Comparison of ENCODE assay signal across 1 cellular context in genomic region chr4:158282252-158282651, GRCh38.
A peak's percentile ranks its signal among the peaks of the same experiment; 100 is the strongest.
TF ChIP-seq lines count a peak whose summit lies in the region.

No MANE protein-coding gene starts in this region.

TF ChIP-seq in K562, 482 proteins besides CTCF, POLR2A, EP300 and RAD21 (continued from another document and continues in another):
- TF ChIP-seq, protein P1, sequence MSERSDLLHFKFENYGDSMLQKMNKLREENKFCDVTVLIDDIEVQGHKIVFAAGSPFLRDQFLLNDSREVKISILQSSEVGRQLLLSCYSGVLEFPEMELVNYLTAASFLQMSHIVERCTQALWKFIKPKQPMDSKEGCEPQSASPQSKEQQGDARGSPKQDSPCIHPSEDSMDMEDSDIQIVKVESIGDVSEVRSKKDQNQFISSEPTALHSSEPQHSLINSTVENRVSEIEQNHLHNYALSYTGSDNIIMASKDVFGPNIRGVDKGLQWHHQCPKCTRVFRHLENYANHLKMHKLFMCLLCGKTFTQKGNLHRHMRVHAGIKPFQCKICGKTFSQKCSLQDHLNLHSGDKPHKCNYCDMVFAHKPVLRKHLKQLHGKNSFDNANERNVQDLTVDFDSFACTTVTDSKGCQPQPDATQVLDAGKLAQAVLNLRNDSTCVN (CRISPR knock-in tag; IDR thresholded peaks at IDR 0.05): no peak
- no peak for TF ChIP-seq FOXJ2 (tag; IDR thresholded peaks at IDR 0.05)
- no peak for TF ChIP-seq HMG20B (CRISPR knock-in tag; IDR thresholded peaks at IDR 0.05)
- no peak for TF ChIP-seq ATF1 (CRISPR knock-in tag; IDR thresholded peaks at IDR 0.05)
- TF ChIP-seq ATF1 (tag; IDR thresholded peaks at IDR 0.05): peak; percentile 59
- peak; percentile 61 for TF ChIP-seq ZNF584 (CRISPR knock-in tag; IDR thresholded peaks at IDR 0.05; ENCODE audit: low read depth)
- peak; percentile 73 for TF ChIP-seq MYC (IDR thresholded peaks at IDR 0.05; ENCODE audit: low read depth, low read length)
- TF ChIP-seq MYC (CRISPR knock-in tag; IDR thresholded peaks at IDR 0.05; ENCODE audit: borderline replicate concordance, low read depth): no peak
- TF ChIP-seq PRDM10 (IDR thresholded peaks at IDR 0.05; ENCODE audit: partially characterized antibody): peak; percentile 7
- peak; percentile 68; the same call in 1 of the 2 replicates for TF ChIP-seq KLF6 (CRISPR knock-in tag; IDR thresholded peaks at IDR 0.05; ENCODE audit: borderline replicate concordance)
- no peak for TF ChIP-seq ZNF316 (IDR thresholded peaks at IDR 0.05)
- 0 out of 2 replicates have a peak, but pooled peaks have one; percentile 43 for TF ChIP-seq ZNF79 (CRISPR knock-in tag; IDR thresholded peaks at IDR 0.05; ENCODE audit: low read depth)
- TF ChIP-seq, protein P2, sequence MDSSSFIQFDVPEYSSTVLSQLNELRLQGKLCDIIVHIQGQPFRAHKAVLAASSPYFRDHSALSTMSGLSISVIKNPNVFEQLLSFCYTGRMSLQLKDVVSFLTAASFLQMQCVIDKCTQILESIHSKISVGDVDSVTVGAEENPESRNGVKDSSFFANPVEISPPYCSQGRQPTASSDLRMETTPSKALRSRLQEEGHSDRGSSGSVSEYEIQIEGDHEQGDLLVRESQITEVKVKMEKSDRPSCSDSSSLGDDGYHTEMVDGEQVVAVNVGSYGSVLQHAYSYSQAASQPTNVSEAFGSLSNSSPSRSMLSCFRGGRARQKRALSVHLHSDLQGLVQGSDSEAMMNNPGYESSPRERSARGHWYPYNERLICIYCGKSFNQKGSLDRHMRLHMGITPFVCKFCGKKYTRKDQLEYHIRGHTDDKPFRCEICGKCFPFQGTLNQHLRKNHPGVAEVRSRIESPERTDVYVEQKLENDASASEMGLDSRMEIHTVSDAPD (CRISPR knock-in tag; IDR thresholded peaks at IDR 0.05): 0 out of 2 replicates have a peak, but pooled peaks have one; percentile 13
- TF ChIP-seq TFAP4 (CRISPR knock-in tag; IDR thresholded peaks at IDR 0.05; ENCODE audit: borderline replicate concordance): no peak
- TF ChIP-seq U2AF2 (optimal IDR thresholded peaks at IDR 0.05; ENCODE audit: low read depth, low read length): no peak
- TF ChIP-seq BCOR (IDR thresholded peaks at IDR 0.05): no peak
- no peak for TF ChIP-seq CHD2 (IDR thresholded peaks at IDR 0.05; ENCODE audit: low read depth, low read length)
- no peak for TF ChIP-seq PTBP1 (IDR thresholded peaks at IDR 0.05; ENCODE audit: low read depth, low read length)
- no peak for TF ChIP-seq WHSC1 (IDR thresholded peaks at IDR 0.05; ENCODE audit: low read length)
- TF ChIP-seq NR1H2 (CRISPR knock-in tag; IDR thresholded peaks at IDR 0.05): no peak
- TF ChIP-seq E2F5 (CRISPR knock-in tag; IDR thresholded peaks at IDR 0.05): no peak
- TF ChIP-seq, protein P3, sequence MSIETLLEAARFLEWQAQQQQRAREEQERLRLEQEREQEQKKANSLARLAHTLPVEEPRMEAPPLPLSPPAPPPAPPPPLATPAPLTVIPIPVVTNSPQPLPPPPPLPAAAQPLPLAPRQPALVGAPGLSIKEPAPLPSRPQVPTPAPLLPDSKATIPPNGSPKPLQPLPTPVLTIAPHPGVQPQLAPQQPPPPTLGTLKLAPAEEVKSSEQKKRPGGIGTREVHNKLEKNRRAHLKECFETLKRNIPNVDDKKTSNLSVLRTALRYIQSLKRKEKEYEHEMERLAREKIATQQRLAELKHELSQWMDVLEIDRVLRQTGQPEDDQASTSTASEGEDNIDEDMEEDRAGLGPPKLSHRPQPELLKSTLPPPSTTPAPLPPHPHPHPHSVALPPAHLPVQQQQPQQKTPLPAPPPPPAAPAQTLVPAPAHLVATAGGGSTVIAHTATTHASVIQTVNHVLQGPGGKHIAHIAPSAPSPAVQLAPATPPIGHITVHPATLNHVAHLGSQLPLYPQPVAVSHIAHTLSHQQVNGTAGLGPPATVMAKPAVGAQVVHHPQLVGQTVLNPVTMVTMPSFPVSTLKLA (conservative IDR thresholded peaks at IDR 0.05): no peak
- no peak for TF ChIP-seq ZNF239 (CRISPR knock-in tag; IDR thresholded peaks at IDR 0.05)
- 0 out of 2 replicates have a peak, but pooled peaks have one; percentile 40 for TF ChIP-seq DDX20 (tag; IDR thresholded peaks at IDR 0.05; ENCODE audit: low read depth)
- TF ChIP-seq, protein P4, sequence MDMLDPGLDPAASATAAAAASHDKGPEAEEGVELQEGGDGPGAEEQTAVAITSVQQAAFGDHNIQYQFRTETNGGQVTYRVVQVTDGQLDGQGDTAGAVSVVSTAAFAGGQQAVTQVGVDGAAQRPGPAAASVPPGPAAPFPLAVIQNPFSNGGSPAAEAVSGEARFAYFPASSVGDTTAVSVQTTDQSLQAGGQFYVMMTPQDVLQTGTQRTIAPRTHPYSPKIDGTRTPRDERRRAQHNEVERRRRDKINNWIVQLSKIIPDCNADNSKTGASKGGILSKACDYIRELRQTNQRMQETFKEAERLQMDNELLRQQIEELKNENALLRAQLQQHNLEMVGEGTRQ (CRISPR knock-in tag; IDR thresholded peaks at IDR 0.05): no peak
- peak; percentile 61 for TF ChIP-seq JUND (IDR thresholded peaks at IDR 0.05; ENCODE audit: borderline replicate concordance, low read depth, low read length)
- peak; percentile 63; the same call in 1 of the 3 replicates for TF ChIP-seq JUND (tag; IDR thresholded peaks at IDR 0.05; ENCODE audit: borderline replicate concordance, low read depth, low read length)
- no peak for TF ChIP-seq CHCHD3 (CRISPR knock-in tag; IDR thresholded peaks at IDR 0.05)
- TF ChIP-seq SIRT6 (IDR thresholded peaks at IDR 0.05; ENCODE audit: low read depth, low read length): no peak
- no peak for TF ChIP-seq POLR2B (IDR thresholded peaks at IDR 0.05; ENCODE audit: low read depth, partially characterized antibody)
- TF ChIP-seq NCOA2 (IDR thresholded peaks at IDR 0.05; ENCODE audit: partially characterized antibody in 2 of 2): no peak
- TF ChIP-seq THRAP3 (IDR thresholded peaks at IDR 0.05; ENCODE audit: borderline replicate concordance): no peak
- TF ChIP-seq BCLAF1 (IDR thresholded peaks at IDR 0.05; ENCODE audit: borderline replicate concordance in 1 of 2, control insufficient read depth in 1 of 2, low read depth in 2 of 2, low read length in 1 of 2): no peak
- TF ChIP-seq ZNF165 (CRISPR knock-in tag; IDR thresholded peaks at IDR 0.05; ENCODE audit: borderline replicate concordance): no peak
- no peak for TF ChIP-seq KDM4B (IDR thresholded peaks at IDR 0.05; ENCODE audit: borderline replicate concordance in 2 of 2, low read depth in 1 of 2)
- TF ChIP-seq CEBPG (CRISPR knock-in tag; IDR thresholded peaks at IDR 0.05): peak; percentile 89
- peak; percentile 90 to 96 for TF ChIP-seq CEBPG (tag; conservative IDR thresholded peaks at IDR 0.05 in 1 of 2, IDR thresholded peaks at IDR 0.05 in 1 of 2)
- TF ChIP-seq, protein P5, sequence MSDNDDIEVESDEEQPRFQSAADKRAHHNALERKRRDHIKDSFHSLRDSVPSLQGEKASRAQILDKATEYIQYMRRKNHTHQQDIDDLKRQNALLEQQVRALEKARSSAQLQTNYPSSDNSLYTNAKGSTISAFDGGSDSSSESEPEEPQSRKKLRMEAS (CRISPR knock-in tag; IDR thresholded peaks at IDR 0.05): no peak
- TF ChIP-seq, protein P6, sequence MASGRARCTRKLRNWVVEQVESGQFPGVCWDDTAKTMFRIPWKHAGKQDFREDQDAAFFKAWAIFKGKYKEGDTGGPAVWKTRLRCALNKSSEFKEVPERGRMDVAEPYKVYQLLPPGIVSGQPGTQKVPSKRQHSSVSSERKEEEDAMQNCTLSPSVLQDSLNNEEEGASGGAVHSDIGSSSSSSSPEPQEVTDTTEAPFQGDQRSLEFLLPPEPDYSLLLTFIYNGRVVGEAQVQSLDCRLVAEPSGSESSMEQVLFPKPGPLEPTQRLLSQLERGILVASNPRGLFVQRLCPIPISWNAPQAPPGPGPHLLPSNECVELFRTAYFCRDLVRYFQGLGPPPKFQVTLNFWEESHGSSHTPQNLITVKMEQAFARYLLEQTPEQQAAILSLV (tag; IDR thresholded peaks at IDR 0.05): peak; percentile 70
- no peak for TF ChIP-seq ZBTB8A (IDR thresholded peaks at IDR 0.05; ENCODE audit: partially characterized antibody)
- TF ChIP-seq BRCA1 (IDR thresholded peaks at IDR 0.05): no peak
- TF ChIP-seq BRCA1 (CRISPR knock-in tag; IDR thresholded peaks at IDR 0.05): no peak
- no peak for TF ChIP-seq RFX5 (IDR thresholded peaks at IDR 0.05; ENCODE audit: low read depth, low read length)
- TF ChIP-seq ARID1B (IDR thresholded peaks at IDR 0.05): no peak
- TF ChIP-seq NBN (IDR thresholded peaks at IDR 0.05; ENCODE audit: low read depth): no peak
- TF ChIP-seq, protein P7, sequence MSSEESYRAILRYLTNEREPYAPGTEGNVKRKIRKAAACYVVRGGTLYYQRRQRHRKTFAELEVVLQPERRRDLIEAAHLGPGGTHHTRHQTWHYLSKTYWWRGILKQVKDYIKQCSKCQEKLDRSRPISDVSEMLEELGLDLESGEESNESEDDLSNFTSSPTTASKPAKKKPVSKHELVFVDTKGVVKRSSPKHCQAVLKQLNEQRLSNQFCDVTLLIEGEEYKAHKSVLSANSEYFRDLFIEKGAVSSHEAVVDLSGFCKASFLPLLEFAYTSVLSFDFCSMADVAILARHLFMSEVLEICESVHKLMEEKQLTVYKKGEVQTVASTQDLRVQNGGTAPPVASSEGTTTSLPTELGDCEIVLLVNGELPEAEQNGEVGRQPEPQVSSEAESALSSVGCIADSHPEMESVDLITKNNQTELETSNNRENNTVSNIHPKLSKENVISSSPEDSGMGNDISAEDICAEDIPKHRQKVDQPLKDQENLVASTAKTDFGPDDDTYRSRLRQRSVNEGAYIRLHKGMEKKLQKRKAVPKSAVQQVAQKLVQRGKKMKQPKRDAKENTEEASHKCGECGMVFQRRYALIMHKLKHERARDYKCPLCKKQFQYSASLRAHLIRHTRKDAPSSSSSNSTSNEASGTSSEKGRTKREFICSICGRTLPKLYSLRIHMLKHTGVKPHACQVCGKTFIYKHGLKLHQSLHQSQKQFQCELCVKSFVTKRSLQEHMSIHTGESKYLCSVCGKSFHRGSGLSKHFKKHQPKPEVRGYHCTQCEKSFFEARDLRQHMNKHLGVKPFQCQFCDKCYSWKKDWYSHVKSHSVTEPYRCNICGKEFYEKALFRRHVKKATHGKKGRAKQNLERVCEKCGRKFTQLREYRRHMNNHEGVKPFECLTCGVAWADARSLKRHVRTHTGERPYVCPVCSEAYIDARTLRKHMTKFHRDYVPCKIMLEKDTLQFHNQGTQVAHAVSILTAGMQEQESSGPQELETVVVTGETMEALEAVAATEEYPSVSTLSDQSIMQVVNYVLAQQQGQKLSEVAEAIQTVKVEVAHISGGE (CRISPR knock-in tag; IDR thresholded peaks at IDR 0.05): no peak
- no peak for TF ChIP-seq ZFX (CRISPR knock-in tag; IDR thresholded peaks at IDR 0.05)
- no peak for TF ChIP-seq TOE1 (IDR thresholded peaks at IDR 0.05; ENCODE audit: borderline replicate concordance)
- no peak for TF ChIP-seq TOE1 (CRISPR knock-in tag; IDR thresholded peaks at IDR 0.05; ENCODE audit: borderline replicate concordance, low read depth)
- 0 out of 2 replicates have a peak, but pooled peaks have one; percentile 61 for TF ChIP-seq ZNF583 (CRISPR knock-in tag; IDR thresholded peaks at IDR 0.05)
- no peak for TF ChIP-seq ZNF75A (CRISPR knock-in tag; IDR thresholded peaks at IDR 0.05)
